ENCODE assay signal across 18 cellular contexts in genomic region chr10:124353091-124353815, GRCh38.
"Had no signal": no experiment of that assay in that cellular context is flagged by ENCODE, and none has a peak within 500 bp of the region (broad histone marks: within the 10 kb centered on the region; RNA-seq: fewer than 3 reads in every experiment).

No MANE protein-coding gene starts in this region.

- H3K36me3 Mint-ChIP-seq: naive thymus-derived CD4-positive, alpha-beta T cell; stimulated activated effector memory CD8-positive, alpha-beta T cell treated with anti-CD3 and anti-CD28 coated beads, Interleukin-12 subunit alpha, Interleukin-12 subunit beta, amount 100 ng/mL, for 72 hours had no signal

- DNase-seq: activated CD8-positive, alpha-beta memory T cell treated with anti-CD3 and anti-CD28 coated beads, Interleukin-2, amount 50 U/mL, for 4 hours; activated naive CD4-positive, alpha-beta T cell treated with anti-CD3 and anti-CD28 coated beads for 36 hours; activated naive CD8-positive, alpha-beta T cell treated with anti-CD3 and anti-CD28 coated beads, Interleukin-2, amount 50 U/mL, for 24 hours; activated T-cell treated with anti-CD3 and anti-CD28 coated beads, Interleukin-2, amount 50 U/mL, for 4 hours; effector CD4-positive, alpha-beta T cell; foreskin keratinocyte; kidney; mesendoderm; naive thymus-derived CD4-positive, alpha-beta T cell; pancreas; right cardiac atrium; stimulated activated CD4-positive, alpha-beta T cell treated with anti-CD3 and anti-CD28 coated beads, Interleukin-1b, Interleukin-23, amount 100 ng/mL, for 48 hours; T-helper 1 cell; trophoblast cell; WERI-Rb-1 had no signal

- H3K27ac Mint-ChIP-seq: activated naive CD8-positive, alpha-beta T cell treated with anti-CD3 and anti-CD28 coated beads, Interleukin-2, amount 50 U/mL, for 24 hours; activated T-helper 2 cell treated with anti-CD3 and anti-CD28 coated beads, Interferon-gamma antibody, Interleukin-2, Interleukin-4, amounts not matched to agents 10 μg/mL and 5 μg/mL and 100 μg/mL, durations not matched to agents 14 hours and 24 hours and 36 hours; dendritic cell treated with granulocyte-macrophage colony-stimulating factor and Interleukin-4, amounts not matched to agents 40 ng/mL and 50 ng/mL, for 4 days; stimulated activated effector memory CD8-positive, alpha-beta T cell treated with anti-CD3 and anti-CD28 coated beads, Interleukin-12 subunit alpha, Interleukin-12 subunit beta, amount 100 ng/mL, for 72 hours had no signal

- H3K9me3 Mint-ChIP-seq: activated naive CD8-positive, alpha-beta T cell treated with anti-CD3 and anti-CD28 coated beads, Interleukin-2, amount 50 U/mL, for 24 hours; activated T-cell treated with anti-CD3 and anti-CD28 coated beads, Interleukin-2, amount 50 U/mL, for 4 hours; activated T-helper 2 cell treated with anti-CD3 and anti-CD28 coated beads, Interferon-gamma antibody, Interleukin-2, Interleukin-4, amounts not matched to agents 10 μg/mL and 5 μg/mL and 100 μg/mL, durations not matched to agents 14 hours and 24 hours and 36 hours; dendritic cell treated with granulocyte-macrophage colony-stimulating factor and Interleukin-4, amounts not matched to agents 40 ng/mL and 50 ng/mL, for 4 days; stimulated activated effector memory CD8-positive, alpha-beta T cell treated with anti-CD3 and anti-CD28 coated beads, Interleukin-12 subunit alpha, Interleukin-12 subunit beta, amount 100 ng/mL, for 72 hours had no signal

- ATAC-seq: activated naive CD8-positive, alpha-beta T cell treated with anti-CD3 and anti-CD28 coated beads, Interleukin-2, amount 50 U/mL, for 24 hours; activated T-cell treated with anti-CD3 and anti-CD28 coated beads, Interleukin-2, amount 50 U/mL, for 4 hours; foreskin keratinocyte; naive thymus-derived CD4-positive, alpha-beta T cell; pancreas; right cardiac atrium; stimulated activated effector memory CD8-positive, alpha-beta T cell treated with anti-CD3 and anti-CD28 coated beads, Interleukin-12 subunit alpha, Interleukin-12 subunit beta, amount 100 ng/mL, for 72 hours had no signal

- H3K4me3 Mint-ChIP-seq: dendritic cell treated with granulocyte-macrophage colony-stimulating factor and Interleukin-4, amounts not matched to agents 40 ng/mL and 50 ng/mL, for 4 days had no signal

- H3K27me3 Mint-ChIP-seq: activated naive CD8-positive, alpha-beta T cell treated with anti-CD3 and anti-CD28 coated beads, Interleukin-2, amount 50 U/mL, for 24 hours had no signal
